1 cellular context compared by ENCODE assay signal in the genomic region with DNA sequence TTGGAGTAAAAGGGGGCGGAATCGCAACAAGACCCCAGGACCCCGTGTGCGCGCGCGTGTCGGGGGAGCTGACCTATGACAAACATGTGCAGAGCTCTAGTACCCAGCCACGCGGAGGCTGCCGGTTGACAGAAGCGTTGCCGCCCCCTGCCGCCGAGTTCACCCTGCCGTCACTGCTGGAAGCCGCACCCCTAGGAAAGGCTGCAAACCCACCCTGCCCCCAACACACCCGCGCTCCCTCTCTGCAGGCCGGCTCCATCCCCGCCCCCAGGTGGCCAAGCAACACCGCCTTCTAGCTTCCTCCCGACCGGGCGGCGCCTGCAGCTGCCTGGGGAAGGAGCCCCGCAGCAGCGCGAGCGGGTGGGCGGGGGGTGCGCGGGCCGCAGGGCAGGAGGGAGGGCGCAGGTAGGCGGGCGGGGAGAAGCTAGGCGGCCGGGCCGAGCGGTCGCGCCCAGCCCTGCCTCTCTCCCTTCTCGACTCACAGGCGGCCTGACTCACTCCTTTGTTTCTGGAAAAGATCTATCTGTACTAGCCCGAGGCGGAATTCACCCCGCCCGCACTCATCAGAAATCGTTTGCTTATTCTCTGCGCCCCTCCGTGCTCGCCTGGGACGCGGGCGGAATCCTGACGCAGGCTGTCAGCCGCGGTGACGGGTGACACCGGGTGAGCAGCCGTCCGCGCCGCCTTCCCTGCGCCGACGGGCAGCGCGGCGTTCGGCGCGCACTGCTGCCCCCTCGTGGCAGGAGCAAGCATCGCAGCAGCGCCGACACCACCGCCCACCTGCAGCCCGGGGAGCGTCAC.
TF ChIP-seq lines count a peak whose summit lies in the region.

No MANE protein-coding gene starts in this region.

TF ChIP-seq in K562, 482 proteins besides CTCF, POLR2A, EP300 and RAD21 (continued from another document and continues in another):
- TF ChIP-seq, protein P1, sequence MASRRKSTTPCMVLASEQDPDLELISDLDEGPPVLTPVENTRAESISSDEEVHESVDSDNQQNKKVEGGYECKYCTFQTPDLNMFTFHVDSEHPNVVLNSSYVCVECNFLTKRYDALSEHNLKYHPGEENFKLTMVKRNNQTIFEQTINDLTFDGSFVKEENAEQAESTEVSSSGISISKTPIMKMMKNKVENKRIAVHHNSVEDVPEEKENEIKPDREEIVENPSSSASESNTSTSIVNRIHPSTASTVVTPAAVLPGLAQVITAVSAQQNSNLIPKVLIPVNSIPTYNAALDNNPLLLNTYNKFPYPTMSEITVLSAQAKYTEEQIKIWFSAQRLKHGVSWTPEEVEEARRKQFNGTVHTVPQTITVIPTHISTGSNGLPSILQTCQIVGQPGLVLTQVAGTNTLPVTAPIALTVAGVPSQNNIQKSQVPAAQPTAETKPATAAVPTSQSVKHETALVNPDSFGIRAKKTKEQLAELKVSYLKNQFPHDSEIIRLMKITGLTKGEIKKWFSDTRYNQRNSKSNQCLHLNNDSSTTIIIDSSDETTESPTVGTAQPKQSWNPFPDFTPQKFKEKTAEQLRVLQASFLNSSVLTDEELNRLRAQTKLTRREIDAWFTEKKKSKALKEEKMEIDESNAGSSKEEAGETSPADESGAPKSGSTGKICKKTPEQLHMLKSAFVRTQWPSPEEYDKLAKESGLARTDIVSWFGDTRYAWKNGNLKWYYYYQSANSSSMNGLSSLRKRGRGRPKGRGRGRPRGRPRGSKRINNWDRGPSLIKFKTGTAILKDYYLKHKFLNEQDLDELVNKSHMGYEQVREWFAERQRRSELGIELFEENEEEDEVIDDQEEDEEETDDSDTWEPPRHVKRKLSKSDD (conservative IDR thresholded peaks at IDR 0.05; ENCODE audit: low read length): no peak
- TF ChIP-seq HDAC8 (tag; IDR thresholded peaks at IDR 0.05) (no peak), CCNT2 (IDR thresholded peaks at IDR 0.05; ENCODE audit: borderline replicate concordance, extremely low read depth, insufficient read length, low read depth, low read length) (peak; percentile 51), BRCA1 (IDR thresholded peaks at IDR 0.05) (no peak), BRCA1 (CRISPR knock-in tag; IDR thresholded peaks at IDR 0.05) (no peak), FOS (IDR thresholded peaks at IDR 0.05; ENCODE audit: extremely low read depth, insufficient read length) (no peak), ESRRA (IDR thresholded peaks at IDR 0.05; ENCODE audit: borderline replicate concordance, low read depth) (no peak), ZEB2 (IDR thresholded peaks at IDR 0.05) (no peak), CXXC5 (CRISPR knock-in tag; IDR thresholded peaks at IDR 0.05) (peak; percentile 66), KDM2B (CRISPR knock-in tag; IDR thresholded peaks at IDR 0.05) (no peak), WHSC1 (IDR thresholded peaks at IDR 0.05; ENCODE audit: low read length) (no peak), EZH2 (IDR thresholded peaks at IDR 0.05; ENCODE audit: borderline replicate concordance, low read depth, low read length) (no peak), BHLHE40 (IDR thresholded peaks at IDR 0.05; ENCODE audit: low read length) (peak; percentile 51), MAZ (CRISPR knock-in tag; conservative IDR thresholded peaks at IDR 0.05 in 1 of 2, IDR thresholded peaks at IDR 0.05 in 1 of 2) (peak; percentile 20 to 49; a peak in 1 of 4 replicates), ZNF324 (CRISPR knock-in tag; IDR thresholded peaks at IDR 0.05) (no peak), ZNF766 (CRISPR knock-in tag; conservative IDR thresholded peaks at IDR 0.05) (no peak), PHF20 (IDR thresholded peaks at IDR 0.05; ENCODE audit: partially characterized antibody) (no peak), ATF1 (CRISPR knock-in tag; IDR thresholded peaks at IDR 0.05) (no peak), ATF1 (tag; IDR thresholded peaks at IDR 0.05) (peak; percentile 77), NFYB (IDR thresholded peaks at IDR 0.05; ENCODE audit: extremely low read depth, insufficient read length) (peak; percentile 35), ZNF561 (CRISPR knock-in tag; conservative IDR thresholded peaks at IDR 0.05) (no peak), MTA3 (IDR thresholded peaks at IDR 0.05; ENCODE audit: borderline replicate concordance) (no peak), NR3C1 (CRISPR knock-in tag; IDR thresholded peaks at IDR 0.05) (no peak), SREBF2 (CRISPR knock-in tag; IDR thresholded peaks at IDR 0.05) (no peak), MCM5 (IDR thresholded peaks at IDR 0.05; ENCODE audit: low read depth) (no peak), ZNF174 (CRISPR knock-in tag; IDR thresholded peaks at IDR 0.05) (no peak), ZNF274 (IDR thresholded peaks at IDR 0.05; ENCODE audit: borderline replicate concordance, low read depth, low read length) (no peak), TAF1 (IDR thresholded peaks at IDR 0.05; ENCODE audit: control insufficient read depth, extremely low read depth, insufficient read depth, low read length, severe bottlenecking) (peak; percentile 21), RBM17 (IDR thresholded peaks at IDR 0.05; ENCODE audit: borderline replicate concordance, low read depth, low read length) (no peak), FOXJ3 (CRISPR knock-in tag; IDR thresholded peaks at IDR 0.05) (no peak), SRSF9 (IDR thresholded peaks at IDR 0.05; ENCODE audit: borderline replicate concordance, low read depth, low read length) (no peak), ZNF780A (CRISPR knock-in tag; IDR thresholded peaks at IDR 0.05) (no peak), NELFE (IDR thresholded peaks at IDR 0.05; ENCODE audit: insufficient read depth, insufficient read length) (no peak), ZNF23 (CRISPR knock-in tag; IDR thresholded peaks at IDR 0.05) (no peak), ELF1 (tag; IDR thresholded peaks at IDR 0.05) (no peak), GTF2E2 (tag; IDR thresholded peaks at IDR 0.05) (no peak), HNRNPK (IDR thresholded peaks at IDR 0.05; ENCODE audit: low read depth, low read length, poor library complexity, severe bottlenecking) (no peak), RBM25 (IDR thresholded peaks at IDR 0.05; ENCODE audit: low read depth, low read length, severe bottlenecking) (no peak), POU5F1 (IDR thresholded peaks at IDR 0.05; ENCODE audit: borderline replicate concordance, low read depth, low read length, partially characterized antibody) (peak; percentile 20)
- TF ChIP-seq, protein P2, sequence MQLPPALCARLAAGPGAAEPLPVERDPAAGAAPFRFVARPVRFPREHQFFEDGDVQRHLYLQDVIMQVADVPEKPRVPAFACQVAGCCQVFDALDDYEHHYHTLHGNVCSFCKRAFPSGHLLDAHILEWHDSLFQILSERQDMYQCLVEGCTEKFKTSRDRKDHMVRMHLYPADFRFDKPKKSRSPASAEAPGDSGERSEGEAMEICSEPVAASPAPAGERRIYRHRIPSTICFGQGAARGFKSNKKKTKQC (CRISPR knock-in tag; IDR thresholded peaks at IDR 0.05): no peak
- TF ChIP-seq, protein P3, sequence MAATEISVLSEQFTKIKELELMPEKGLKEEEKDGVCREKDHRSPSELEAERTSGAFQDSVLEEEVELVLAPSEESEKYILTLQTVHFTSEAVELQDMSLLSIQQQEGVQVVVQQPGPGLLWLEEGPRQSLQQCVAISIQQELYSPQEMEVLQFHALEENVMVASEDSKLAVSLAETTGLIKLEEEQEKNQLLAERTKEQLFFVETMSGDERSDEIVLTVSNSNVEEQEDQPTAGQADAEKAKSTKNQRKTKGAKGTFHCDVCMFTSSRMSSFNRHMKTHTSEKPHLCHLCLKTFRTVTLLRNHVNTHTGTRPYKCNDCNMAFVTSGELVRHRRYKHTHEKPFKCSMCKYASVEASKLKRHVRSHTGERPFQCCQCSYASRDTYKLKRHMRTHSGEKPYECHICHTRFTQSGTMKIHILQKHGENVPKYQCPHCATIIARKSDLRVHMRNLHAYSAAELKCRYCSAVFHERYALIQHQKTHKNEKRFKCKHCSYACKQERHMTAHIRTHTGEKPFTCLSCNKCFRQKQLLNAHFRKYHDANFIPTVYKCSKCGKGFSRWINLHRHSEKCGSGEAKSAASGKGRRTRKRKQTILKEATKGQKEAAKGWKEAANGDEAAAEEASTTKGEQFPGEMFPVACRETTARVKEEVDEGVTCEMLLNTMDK (IDR thresholded peaks at IDR 0.05; ENCODE audit: borderline replicate concordance, insufficient read depth, low read depth, low read length, poor library complexity, severe bottlenecking): no peak
- TF ChIP-seq, protein P4, sequence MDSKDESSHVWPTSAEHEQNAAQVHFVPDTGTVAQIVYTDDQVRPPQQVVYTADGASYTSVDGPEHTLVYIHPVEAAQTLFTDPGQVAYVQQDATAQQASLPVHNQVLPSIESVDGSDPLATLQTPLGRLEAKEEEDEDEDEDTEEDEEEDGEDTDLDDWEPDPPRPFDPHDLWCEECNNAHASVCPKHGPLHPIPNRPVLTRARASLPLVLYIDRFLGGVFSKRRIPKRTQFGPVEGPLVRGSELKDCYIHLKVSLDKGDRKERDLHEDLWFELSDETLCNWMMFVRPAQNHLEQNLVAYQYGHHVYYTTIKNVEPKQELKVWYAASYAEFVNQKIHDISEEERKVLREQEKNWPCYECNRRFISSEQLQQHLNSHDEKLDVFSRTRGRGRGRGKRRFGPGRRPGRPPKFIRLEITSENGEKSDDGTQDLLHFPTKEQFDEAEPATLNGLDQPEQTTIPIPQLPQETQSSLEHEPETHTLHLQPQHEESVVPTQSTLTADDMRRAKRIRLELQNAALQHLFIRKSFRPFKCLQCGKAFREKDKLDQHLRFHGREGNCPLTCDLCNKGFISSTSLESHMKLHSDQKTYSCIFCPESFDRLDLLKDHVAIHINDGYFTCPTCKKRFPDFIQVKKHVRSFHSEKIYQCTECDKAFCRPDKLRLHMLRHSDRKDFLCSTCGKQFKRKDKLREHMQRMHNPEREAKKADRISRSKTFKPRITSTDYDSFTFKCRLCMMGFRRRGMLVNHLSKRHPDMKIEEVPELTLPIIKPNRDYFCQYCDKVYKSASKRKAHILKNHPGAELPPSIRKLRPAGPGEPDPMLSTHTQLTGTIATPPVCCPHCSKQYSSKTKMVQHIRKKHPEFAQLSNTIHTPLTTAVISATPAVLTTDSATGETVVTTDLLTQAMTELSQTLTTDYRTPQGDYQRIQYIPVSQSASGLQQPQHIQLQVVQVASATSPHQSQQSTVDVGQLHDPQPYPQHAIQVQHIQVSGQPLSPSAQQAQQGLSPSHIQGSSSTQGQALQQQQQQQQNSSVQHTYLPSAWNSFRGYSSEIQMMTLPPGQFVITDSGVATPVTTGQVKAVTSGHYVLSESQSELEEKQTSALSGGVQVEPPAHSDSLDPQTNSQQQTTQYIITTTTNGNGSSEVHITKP (IDR thresholded peaks at IDR 0.05; ENCODE audit: partially characterized antibody): no peak
- TF ChIP-seq, protein P5, sequence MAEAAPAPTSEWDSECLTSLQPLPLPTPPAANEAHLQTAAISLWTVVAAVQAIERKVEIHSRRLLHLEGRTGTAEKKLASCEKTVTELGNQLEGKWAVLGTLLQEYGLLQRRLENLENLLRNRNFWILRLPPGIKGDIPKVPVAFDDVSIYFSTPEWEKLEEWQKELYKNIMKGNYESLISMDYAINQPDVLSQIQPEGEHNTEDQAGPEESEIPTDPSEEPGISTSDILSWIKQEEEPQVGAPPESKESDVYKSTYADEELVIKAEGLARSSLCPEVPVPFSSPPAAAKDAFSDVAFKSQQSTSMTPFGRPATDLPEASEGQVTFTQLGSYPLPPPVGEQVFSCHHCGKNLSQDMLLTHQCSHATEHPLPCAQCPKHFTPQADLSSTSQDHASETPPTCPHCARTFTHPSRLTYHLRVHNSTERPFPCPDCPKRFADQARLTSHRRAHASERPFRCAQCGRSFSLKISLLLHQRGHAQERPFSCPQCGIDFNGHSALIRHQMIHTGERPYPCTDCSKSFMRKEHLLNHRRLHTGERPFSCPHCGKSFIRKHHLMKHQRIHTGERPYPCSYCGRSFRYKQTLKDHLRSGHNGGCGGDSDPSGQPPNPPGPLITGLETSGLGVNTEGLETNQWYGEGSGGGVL (CRISPR knock-in tag; IDR thresholded peaks at IDR 0.05): no peak
- TF ChIP-seq, protein P6, sequence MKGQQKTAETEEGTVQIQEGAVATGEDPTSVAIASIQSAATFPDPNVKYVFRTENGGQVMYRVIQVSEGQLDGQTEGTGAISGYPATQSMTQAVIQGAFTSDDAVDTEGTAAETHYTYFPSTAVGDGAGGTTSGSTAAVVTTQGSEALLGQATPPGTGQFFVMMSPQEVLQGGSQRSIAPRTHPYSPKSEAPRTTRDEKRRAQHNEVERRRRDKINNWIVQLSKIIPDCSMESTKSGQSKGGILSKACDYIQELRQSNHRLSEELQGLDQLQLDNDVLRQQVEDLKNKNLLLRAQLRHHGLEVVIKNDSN (CRISPR knock-in tag; IDR thresholded peaks at IDR 0.05): 0 out of 2 replicates have a peak, but pooled peaks have one; percentile 11
- TF ChIP-seq, protein P7, sequence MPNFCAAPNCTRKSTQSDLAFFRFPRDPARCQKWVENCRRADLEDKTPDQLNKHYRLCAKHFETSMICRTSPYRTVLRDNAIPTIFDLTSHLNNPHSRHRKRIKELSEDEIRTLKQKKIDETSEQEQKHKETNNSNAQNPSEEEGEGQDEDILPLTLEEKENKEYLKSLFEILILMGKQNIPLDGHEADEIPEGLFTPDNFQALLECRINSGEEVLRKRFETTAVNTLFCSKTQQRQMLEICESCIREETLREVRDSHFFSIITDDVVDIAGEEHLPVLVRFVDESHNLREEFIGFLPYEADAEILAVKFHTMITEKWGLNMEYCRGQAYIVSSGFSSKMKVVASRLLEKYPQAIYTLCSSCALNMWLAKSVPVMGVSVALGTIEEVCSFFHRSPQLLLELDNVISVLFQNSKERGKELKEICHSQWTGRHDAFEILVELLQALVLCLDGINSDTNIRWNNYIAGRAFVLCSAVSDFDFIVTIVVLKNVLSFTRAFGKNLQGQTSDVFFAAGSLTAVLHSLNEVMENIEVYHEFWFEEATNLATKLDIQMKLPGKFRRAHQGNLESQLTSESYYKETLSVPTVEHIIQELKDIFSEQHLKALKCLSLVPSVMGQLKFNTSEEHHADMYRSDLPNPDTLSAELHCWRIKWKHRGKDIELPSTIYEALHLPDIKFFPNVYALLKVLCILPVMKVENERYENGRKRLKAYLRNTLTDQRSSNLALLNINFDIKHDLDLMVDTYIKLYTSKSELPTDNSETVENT (CRISPR knock-in tag; IDR thresholded peaks at IDR 0.05): no peak
- TF ChIP-seq, protein P8, sequence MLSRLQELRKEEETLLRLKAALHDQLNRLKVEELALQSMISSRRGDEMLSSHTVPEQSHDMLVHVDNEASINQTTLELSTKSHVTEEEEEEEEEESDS (CRISPR knock-in tag; IDR thresholded peaks at IDR 0.05): no peak
- TF ChIP-seq, protein P9, sequence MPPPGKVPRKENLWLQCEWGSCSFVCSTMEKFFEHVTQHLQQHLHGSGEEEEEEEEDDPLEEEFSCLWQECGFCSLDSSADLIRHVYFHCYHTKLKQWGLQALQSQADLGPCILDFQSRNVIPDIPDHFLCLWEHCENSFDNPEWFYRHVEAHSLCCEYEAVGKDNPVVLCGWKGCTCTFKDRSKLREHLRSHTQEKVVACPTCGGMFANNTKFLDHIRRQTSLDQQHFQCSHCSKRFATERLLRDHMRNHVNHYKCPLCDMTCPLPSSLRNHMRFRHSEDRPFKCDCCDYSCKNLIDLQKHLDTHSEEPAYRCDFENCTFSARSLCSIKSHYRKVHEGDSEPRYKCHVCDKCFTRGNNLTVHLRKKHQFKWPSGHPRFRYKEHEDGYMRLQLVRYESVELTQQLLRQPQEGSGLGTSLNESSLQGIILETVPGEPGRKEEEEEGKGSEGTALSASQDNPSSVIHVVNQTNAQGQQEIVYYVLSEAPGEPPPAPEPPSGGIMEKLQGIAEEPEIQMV (tag; conservative IDR thresholded peaks at IDR 0.05; ENCODE audit: low read depth): no peak
